11 cellular contexts compared by ENCODE assay signal in genomic region chr5:132094393-132095076, GRCh38. TPM values are rescaled to one million over a fixed set of nuclear protein-coding genes. Genes with fewer than 3 reads are reported as not detected.
DNase-seq lines count a peak whose midpoint lies in the region; ATAC-seq and TF ChIP-seq lines count a peak whose summit lies in the region.
"Had no signal": no experiment of that assay in that cellular context is flagged by ENCODE, and none has a peak within 500 bp of the region (broad histone marks: within the 10 kb centered on the region; RNA-seq: fewer than 3 reads in every experiment).

No MANE protein-coding gene starts in this region.

- H3K27me3 Mint-ChIP-seq in activated T-helper 2 cell treated with anti-CD3 and anti-CD28 coated beads, Interferon-gamma antibody, Interleukin-2, Interleukin-4, amounts not matched to agents 10 μg/mL and 5 μg/mL and 100 μg/mL, durations not matched to agents 14 hours and 24 hours and 36 hours (ENCODE audit: low read depth), result no peaks in the 10 kb centered on the region
- peaks cover 6 to 12% (median 8%) of the 10 kb centered on the region in 3 donors for H3K27me3 Mint-ChIP-seq in immature natural killer cell (ENCODE audit: low read depth in 3 of 3)

- H3K27ac Mint-ChIP-seq in activated T-helper 2 cell treated with anti-CD3 and anti-CD28 coated beads, Interferon-gamma antibody, Interleukin-2, Interleukin-4, amounts not matched to agents 10 μg/mL and 5 μg/mL and 100 μg/mL, durations not matched to agents 14 hours and 24 hours and 36 hours, result peak overlapping the region; percentile 77
- H3K27ac Mint-ChIP-seq in immature natural killer cell, result peak overlapping the region in 5 of 6 donors; percentile 19 to 92 (median 84)

- H3K36me3 Mint-ChIP-seq in activated T-helper 2 cell treated with anti-CD3 and anti-CD28 coated beads, Interferon-gamma antibody, Interleukin-2, Interleukin-4, amounts not matched to agents 10 μg/mL and 5 μg/mL and 100 μg/mL, durations not matched to agents 14 hours and 24 hours and 36 hours (ENCODE audit: low read depth), result peaks cover 20% of the 10 kb centered on the region
- H3K36me3 Mint-ChIP-seq in immature natural killer cell, result peaks cover 0 to 8% (median 0%) of the 10 kb centered on the region in 3 donors

- no peak overlapping the region for H3K4me3 ChIP-seq in BE2C (ENCODE audit: low read depth, low read length)
- H3K4me3 ChIP-seq: skin epidermis, upper lobe of left lung had no signal

- no peaks in the 10 kb centered on the region for H3K27me3 ChIP-seq in BE2C
- H3K27me3 ChIP-seq: upper lobe of left lung had no signal

- peaks cover 5% of the 10 kb centered on the region for H3K9me3 Mint-ChIP-seq in activated T-helper 2 cell treated with anti-CD3 and anti-CD28 coated beads, Interferon-gamma antibody, Interleukin-2, Interleukin-4, amounts not matched to agents 10 μg/mL and 5 μg/mL and 100 μg/mL, durations not matched to agents 14 hours and 24 hours and 36 hours
- H3K9me3 Mint-ChIP-seq in immature natural killer cell, result no peaks in the 10 kb centered on the region

- no peak for ATAC-seq in GM21529 (IDR thresholded peaks at IDR 0.05; ENCODE audit: unreplicated experiment)

- no peaks in the 10 kb centered on the region for H3K36me3 ChIP-seq in BE2C
- H3K36me3 ChIP-seq: upper lobe of left lung had no signal

- peaks cover 14% of the 10 kb centered on the region for H3K4me1 ChIP-seq in BE2C

- no peaks in the 10 kb centered on the region; the same call in 1 of the 2 replicates for H3K9me3 ChIP-seq in BE2C
- H3K9me3 ChIP-seq: upper lobe of left lung had no signal

- H3K4me1 Mint-ChIP-seq in activated T-helper 2 cell treated with anti-CD3 and anti-CD28 coated beads, Interferon-gamma antibody, Interleukin-2, Interleukin-4, amounts not matched to agents 10 μg/mL and 5 μg/mL and 100 μg/mL, durations not matched to agents 14 hours and 24 hours and 36 hours (ENCODE audit: low read depth), result peaks cover 70% of the 10 kb centered on the region
- H3K4me1 Mint-ChIP-seq in immature natural killer cell, result peaks cover 48 to 56% of the 10 kb centered on the region in 2 donors

- DNase-seq in A172 (ENCODE audit: low spot score) (peak; percentile 97), GOT3 (lab: John Stamatoyannopoulos, UW) (peak; percentile 54), immature natural killer cell (no peak), NCI-H2196 (lab: John Stamatoyannopoulos, UW; ENCODE audit: unreplicated experiment) (no peak), BE2C (no peak), middle frontal gyrus (ENCODE audit: extremely low spot score, low spot score) (no peak)
- DNase-seq in activated T-helper 2 cell treated with anti-CD3 and anti-CD28 coated beads, Interferon-gamma antibody, Interleukin-2, Interleukin-4, amounts not matched to agents 10 μg/mL and 5 μg/mL and 100 μg/mL, durations not matched to agents 14 hours and 24 hours and 36 hours (ENCODE audit: low spot score), result no peak
- DNase-seq: OCI-M1, upper lobe of left lung had no signal

- intact Hi-C loops in activated T-helper 2 cell treated with anti-CD3 and anti-CD28 coated beads, Interferon-gamma antibody, Interleukin-2, Interleukin-4, amounts not matched to agents 10 μg/mL and 5 μg/mL and 100 μg/mL, durations not matched to agents 14 hours and 24 hours and 36 hours (cut with micrococcal nuclease), result loop anchor here (1.0 to 5.0 kb wide), 3 partner anchors 11 to 817 kb away; no protein-coding TSS in a partner anchor

- no peak overlapping the region for H3K4me3 Mint-ChIP-seq in activated T-helper 2 cell treated with anti-CD3 and anti-CD28 coated beads, Interferon-gamma antibody, Interleukin-2, Interleukin-4, amounts not matched to agents 10 μg/mL and 5 μg/mL and 100 μg/mL, durations not matched to agents 14 hours and 24 hours and 36 hours (ENCODE audit: low read depth)
- peak overlapping the region in 4 of 5 donors; percentile 24 to 57 (median 44) for H3K4me3 Mint-ChIP-seq in immature natural killer cell

- no peak for TF ChIP-seq CTCF in BE2C (IDR thresholded peaks at IDR 0.05; ENCODE audit: low read depth, low read length)

RNA-seq across cellular contexts. Expression of gene CSF2, which starts 20.9 kb away (rescaled TPM):
- total RNA-seq in A172 (2014; rRNA removed; shearing (Covaris generic)), result 0.67 and 1.3 TPM in 2 replicates
- 764 and 772 TPM in 2 replicates for total RNA-seq in activated T-helper 2 cell treated with anti-CD3 and anti-CD28 coated beads, Interferon-gamma antibody, Interleukin-2, Interleukin-4, amounts not matched to agents 10 μg/mL and 5 μg/mL and 100 μg/mL, durations not matched to agents 14 hours and 24 hours and 36 hours
- under 1 TPM in 2 of 3 donors, not detected in 1; 0.43 to 0.86 TPM for polyA plus RNA-seq in immature natural killer cell
- not detected for polyA plus RNA-seq in BE2C (2012; ENCODE audit: insufficient read depth, insufficient read length, low read depth)

RNA-seq across cellular contexts. Expression of gene IL3, which starts 34.1 kb away (rescaled TPM):
- total RNA-seq in A172 (2014; rRNA removed; shearing (Covaris generic)), result not detected in 2 replicates
- total RNA-seq in activated T-helper 2 cell treated with anti-CD3 and anti-CD28 coated beads, Interferon-gamma antibody, Interleukin-2, Interleukin-4, amounts not matched to agents 10 μg/mL and 5 μg/mL and 100 μg/mL, durations not matched to agents 14 hours and 24 hours and 36 hours, result 140 and 142 TPM in 2 replicates
- under 1 TPM in 1 of 3 donors, not detected in 2; 0.20 TPM for polyA plus RNA-seq in immature natural killer cell
- not detected for polyA plus RNA-seq in BE2C (2012; ENCODE audit: insufficient read depth, insufficient read length, low read depth)
- total RNA-seq: upper lobe of left lung had no signal

Comparison
In these comparisons a context has a peak if more than half of its experiments do, and no peak if none do; other contexts are left out.
1. DNase-seq: peak in A172 (single experiment) and GOT3 (single experiment); none in activated T-helper 2 cell treated with anti-CD3 and anti-CD28 coated beads, Interferon-gamma antibody, Interleukin-2, Interleukin-4, amounts not matched to agents 10 μg/mL and 5 μg/mL and 100 μg/mL, durations not matched to agents 14 hours and 24 hours and 36 hours (single experiment), immature natural killer cell (0 of 3), NCI-H2196 (single experiment), BE2C (single experiment) and middle frontal gyrus (single experiment).
2. RNA of gene CSF2, which starts 20.9 kb away (total RNA-seq): 764 to 772 TPM in activated T-helper 2 cell treated with anti-CD3 and anti-CD28 coated beads, Interferon-gamma antibody, Interleukin-2, Interleukin-4, amounts not matched to agents 10 μg/mL and 5 μg/mL and 100 μg/mL, durations not matched to agents 14 hours and 24 hours and 36 hours; 0.67 to 1.3 TPM in A172; every median in the first group is over 100 times any median in the second.
3. RNA of gene IL3, which starts 34.1 kb away (total RNA-seq): 140 to 142 TPM in activated T-helper 2 cell treated with anti-CD3 and anti-CD28 coated beads, Interferon-gamma antibody, Interleukin-2, Interleukin-4, amounts not matched to agents 10 μg/mL and 5 μg/mL and 100 μg/mL, durations not matched to agents 14 hours and 24 hours and 36 hours; not detected in A172; every median in the first group is over 100 times any median in the second.